In genomic region chr10:100345570-100346330, GRCh38 we compare ENCODE assay signal across 8 cellular contexts. TPM values are rescaled to one million over a fixed set of nuclear protein-coding genes. Genes with fewer than 3 reads are reported as not detected.
A peak's percentile ranks its signal among the peaks of the same experiment; 100 is the strongest.
DNase-seq lines count a peak whose midpoint lies in the region; ATAC-seq, FAIRE-seq and TF ChIP-seq lines count a peak whose summit lies in the region.

No MANE protein-coding gene starts in this region.

- peaks cover 29% of the 10 kb centered on the region for H3K36me3 Mint-ChIP-seq in nephron progenitor cell (ENCODE audit: low read depth)

- H2AFZ ChIP-seq in OCI-LY7 (ENCODE audit: low read length) = peak overlapping the region; percentile 38

- H3K9me3 Mint-ChIP-seq in nephron progenitor cell = no peaks in the 10 kb centered on the region

- peaks cover 45% of the 10 kb centered on the region for H3K79me2 ChIP-seq in OCI-LY7 (ENCODE audit: insufficient read depth, low read depth, low read length)

- CTCF ChIA-PET in OCI-LY7 (lab: Charles Lee; ENCODE audit: unreplicated experiment) = interaction anchor here (0.7 to 2.0 kb wide), 5 partner anchors 9 to 708 kb away, joined by 3 to 9 read pairs (median 3); no protein-coding TSS in a partner anchor

- H3K9me3 ChIP-seq in OCI-LY7 (ENCODE audit: low read length) = no peaks in the 10 kb centered on the region
- H3K9me3 ChIP-seq in effector memory CD4-positive, alpha-beta T cell (ENCODE audit: control insufficient read depth, low read length) = no peaks in the 10 kb centered on the region

- no peak for ATAC-seq in left colon

- H3K27ac ChIP-seq in OCI-LY7 (ENCODE audit: low read depth, low read length, poor library complexity, severe bottlenecking) = peak overlapping the region; percentile 64
- no peak overlapping the region for H3K27ac ChIP-seq in effector memory CD4-positive, alpha-beta T cell (ENCODE audit: insufficient read depth, low read length, poor library complexity, severe bottlenecking)

- no peaks in the 10 kb centered on the region for H3K27me3 ChIP-seq in effector memory CD4-positive, alpha-beta T cell (replicated peaks; ENCODE audit: control insufficient read depth, insufficient read depth, low read length, poor library complexity, severe bottlenecking)

- H3K4me2 ChIP-seq in OCI-LY7 (ENCODE audit: low read length) = peak overlapping the region; percentile 89

- H3K4me3 ChIP-seq in GM08714 (ENCODE audit: low read length) (peak overlapping the region; percentile 83), OCI-LY7 (ENCODE audit: low read depth, low read length, poor library complexity, severe bottlenecking) (peak overlapping the region; percentile 95)
- H3K4me3 ChIP-seq in effector memory CD4-positive, alpha-beta T cell (ENCODE audit: insufficient read depth, low read depth, low read length, poor library complexity, severe bottlenecking) = peak overlapping the region; percentile 57

- H4K20me1 ChIP-seq in OCI-LY7 (ENCODE audit: insufficient read depth, low read length) = peaks cover 29% of the 10 kb centered on the region

- POLR2A ChIA-PET in OCI-LY7 (lab: Charles Lee) = interaction anchor here (0.6 to 8.5 kb wide), 16 partner anchors 9 to 190 kb away, joined by 3 to 88 read pairs (median 4); partner anchors contain the start of genes BLOC1S2 and HIF1AN

- H3K4me3 Mint-ChIP-seq in nephron progenitor cell = peak overlapping the region; percentile 98

- no peak for TF ChIP-seq POLR2A in GM12892 (IDR thresholded peaks at IDR 0.05; ENCODE audit: low read depth, low read length)

- peak overlapping the region; percentile 96 for H3K27ac Mint-ChIP-seq in nephron progenitor cell

- H3K9me2 ChIP-seq in OCI-LY7 (ENCODE audit: insufficient read depth, low read length) = no peaks in the 10 kb centered on the region

- peaks cover 79% of the 10 kb centered on the region for H3K4me1 Mint-ChIP-seq in nephron progenitor cell

- TF ChIP-seq CTCF in OCI-LY7 (conservative IDR thresholded peaks at IDR 0.05; ENCODE audit: low read length) = no peak
- no peak for TF ChIP-seq CTCF in nephron progenitor cell (IDR thresholded peaks at IDR 0.05)

- intact Hi-C loops in OCI-LY7 (cut with micrococcal nuclease; ENCODE audit: unreplicated experiment) = loop anchor here (2.0 kb wide), 2 partner anchors 161 to 189 kb away; partner anchors contain the start of gene HIF1AN
- intact Hi-C loops in left colon (cut with DNase I, micrococcal nuclease) = no loop called here

- FAIRE-seq in GM12892 (lab: Jason Lieb, UNC) = no peak

- H3K36me3 ChIP-seq in OCI-LY7 (ENCODE audit: insufficient read depth, low read length) = peaks cover 35% of the 10 kb centered on the region
- no peaks in the 10 kb centered on the region for H3K36me3 ChIP-seq in effector memory CD4-positive, alpha-beta T cell (ENCODE audit: control insufficient read depth, insufficient read depth, low read length)

- peaks cover 49% of the 10 kb centered on the region for H3K4me1 ChIP-seq in OCI-LY7 (ENCODE audit: insufficient read depth, low read length, poor library complexity, severe bottlenecking)
- H3K4me1 ChIP-seq in effector memory CD4-positive, alpha-beta T cell (ENCODE audit: control insufficient read depth, insufficient read depth, low read length, poor library complexity, severe bottlenecking) = peaks cover 14% of the 10 kb centered on the region

- DNase-seq in OCI-LY7 (ENCODE audit: low spot score) = peak; percentile 50
- DNase-seq in effector memory CD4-positive, alpha-beta T cell = no peak
- DNase-seq in nephron progenitor cell = no peak
- no peak for DNase-seq in NCI-H345 (lab: John Stamatoyannopoulos, UW)
- DNase-seq in left colon = no peak
- no peak for DNase-seq in GM12892 (ENCODE audit: insufficient read length)
- no peak for DNase-seq in putamen (ENCODE audit: low spot score)

- H3K27me3 Mint-ChIP-seq in nephron progenitor cell (ENCODE audit: low read depth, poor library complexity) = peaks cover 5% of the 10 kb centered on the region

- BruUV-seq in OCI-LY7 (replicated peaks; lab: Mats Ljungman, UMichigan) = TSS peak; percentile 92

RNA-seq across cellular contexts. Expression of gene SCD, which starts 1.3 kb away (rescaled TPM):
- 66.1 and 76.8 TPM in 2 replicates for total RNA-seq in OCI-LY7 (2014; rRNA removed; shearing (Covaris generic))
- total RNA-seq in OCI-LY7 (2022) = 291 and 327 TPM in 2 replicates
- total RNA-seq in left colon = 10 to 100 TPM; 70.9 to 90.1 TPM
- 76.8 TPM for polyA plus RNA-seq in GM12892 (2012; ENCODE audit: missing spikeins)

RNA-seq across cellular contexts. Expression of gene PKD2L1, which starts 15.7 kb away (rescaled TPM):
- not detected in 2 replicates for total RNA-seq in OCI-LY7 (2014; rRNA removed; shearing (Covaris generic))
- total RNA-seq in OCI-LY7 (2022) = 0.76 TPM in 1 of 2 replicates, not detected in the other
- under 1 TPM in 1 of 2 donors, not detected in 1; 0.20 TPM for total RNA-seq in left colon
- polyA plus RNA-seq in GM12892 (2012; ENCODE audit: missing spikeins) = not detected

RNA-seq across cellular contexts. Expression of gene BLOC1S2, which starts 59.3 kb away (rescaled TPM):
- 39.7 and 48.7 TPM in 2 replicates for total RNA-seq in OCI-LY7 (2014; rRNA removed; shearing (Covaris generic))
- total RNA-seq in OCI-LY7 (2022) (45.3 and 54.8 TPM in 2 replicates), left colon (10 to 100 TPM; 16.1 to 17.2 TPM)
- 66.6 TPM for polyA plus RNA-seq in GM12892 (2012; ENCODE audit: missing spikeins)
